In the genomic region with DNA sequence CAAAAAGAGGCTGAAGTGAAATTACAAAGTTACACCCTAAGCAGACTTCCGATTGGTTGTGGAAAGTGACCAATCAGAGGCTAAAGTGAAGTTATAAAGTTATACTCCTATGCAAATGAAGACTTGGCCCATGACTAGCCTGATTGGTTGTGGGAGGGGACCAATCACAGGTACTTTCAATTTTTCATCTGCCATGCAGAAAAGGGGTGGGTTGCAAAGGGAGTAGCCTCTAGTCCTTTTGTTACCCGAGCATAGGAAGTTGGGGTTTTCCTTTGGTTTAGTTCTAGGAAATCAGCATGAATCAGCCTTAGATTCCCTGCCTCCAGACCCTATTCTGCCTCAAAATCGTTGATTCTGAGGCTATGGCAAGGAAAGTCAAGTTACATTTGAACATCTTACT, we compare ENCODE assay signal across 1 cellular context.
TF ChIP-seq lines count a peak whose summit lies in the region.

No MANE protein-coding gene starts in this region.

TF ChIP-seq in GM23338, 12 proteins besides CTCF, POLR2A, EP300 and RAD21 (continued from another document):
- TF ChIP-seq ZNF462 (CRISPR knock-in tag; IDR thresholded peaks at IDR 0.05) (no peak), EZH2 (IDR thresholded peaks at IDR 0.05; ENCODE audit: low read depth, unreplicated experiment) (no peak)
TF ChIP-seq in GM23338: peak in this region for 0.
